Comparison of ENCODE assay signal across 1 cellular context in the genomic region with DNA sequence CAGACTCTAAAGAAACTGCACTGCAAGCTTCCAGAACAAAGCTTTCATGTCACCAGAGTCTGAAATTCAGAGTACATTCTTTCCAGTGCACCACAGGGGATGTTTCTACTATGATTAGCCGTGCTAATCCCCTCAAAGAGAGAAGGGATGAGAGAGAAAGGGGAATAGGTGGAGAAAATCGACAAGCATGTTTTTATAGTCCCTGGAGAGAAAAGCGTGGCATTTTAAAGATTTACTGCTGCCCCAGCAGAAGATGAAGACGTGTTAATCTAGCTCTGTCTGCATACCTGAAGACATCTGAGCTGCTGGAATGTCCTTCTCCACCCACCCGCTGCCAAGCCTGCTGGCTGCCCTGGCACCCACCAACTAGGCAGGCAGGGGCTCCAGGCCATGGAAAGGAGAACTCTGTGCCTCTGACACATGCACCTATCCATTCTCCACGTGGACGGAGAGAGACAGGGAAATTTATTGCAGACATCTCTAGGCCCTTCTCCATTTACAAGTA.
TF ChIP-seq lines count a peak whose summit lies in the region.

No MANE protein-coding gene starts in this region.

TF ChIP-seq in K562, 482 proteins besides CTCF, POLR2A, EP300 and RAD21:
- TF ChIP-seq ZNF143 (CRISPR knock-in tag; IDR thresholded peaks at IDR 0.05) (no peak), TAF7 (tag; IDR thresholded peaks at IDR 0.05) (no peak), NFATC3 (IDR thresholded peaks at IDR 0.05) (no peak), RFX5 (IDR thresholded peaks at IDR 0.05; ENCODE audit: low read depth, low read length) (no peak), ZBED1 (IDR thresholded peaks at IDR 0.05) (no peak), ZNF717 (CRISPR knock-in tag; IDR thresholded peaks at IDR 0.05) (no peak), MCM5 (IDR thresholded peaks at IDR 0.05; ENCODE audit: low read depth) (no peak), PHB (CRISPR knock-in tag; IDR thresholded peaks at IDR 0.05) (no peak), TCF7L2 (IDR thresholded peaks at IDR 0.05; ENCODE audit: low read depth, low read length) (no peak), PHF21A (IDR thresholded peaks at IDR 0.05; ENCODE audit: borderline replicate concordance, low read depth) (no peak), ZBTB5 (IDR thresholded peaks at IDR 0.05) (no peak), EP400 (IDR thresholded peaks at IDR 0.05) (no peak), ATF2 (CRISPR knock-in tag; IDR thresholded peaks at IDR 0.05) (no peak), ZNF609 (CRISPR knock-in tag; IDR thresholded peaks at IDR 0.05; ENCODE audit: borderline replicate concordance) (no peak), CBFA2T3 (IDR thresholded peaks at IDR 0.05) (no peak)
- TF ChIP-seq, protein P1, sequence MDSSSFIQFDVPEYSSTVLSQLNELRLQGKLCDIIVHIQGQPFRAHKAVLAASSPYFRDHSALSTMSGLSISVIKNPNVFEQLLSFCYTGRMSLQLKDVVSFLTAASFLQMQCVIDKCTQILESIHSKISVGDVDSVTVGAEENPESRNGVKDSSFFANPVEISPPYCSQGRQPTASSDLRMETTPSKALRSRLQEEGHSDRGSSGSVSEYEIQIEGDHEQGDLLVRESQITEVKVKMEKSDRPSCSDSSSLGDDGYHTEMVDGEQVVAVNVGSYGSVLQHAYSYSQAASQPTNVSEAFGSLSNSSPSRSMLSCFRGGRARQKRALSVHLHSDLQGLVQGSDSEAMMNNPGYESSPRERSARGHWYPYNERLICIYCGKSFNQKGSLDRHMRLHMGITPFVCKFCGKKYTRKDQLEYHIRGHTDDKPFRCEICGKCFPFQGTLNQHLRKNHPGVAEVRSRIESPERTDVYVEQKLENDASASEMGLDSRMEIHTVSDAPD (CRISPR knock-in tag; IDR thresholded peaks at IDR 0.05), result no peak
